ENCODE assay signal across 22 cellular contexts in the genomic region with DNA sequence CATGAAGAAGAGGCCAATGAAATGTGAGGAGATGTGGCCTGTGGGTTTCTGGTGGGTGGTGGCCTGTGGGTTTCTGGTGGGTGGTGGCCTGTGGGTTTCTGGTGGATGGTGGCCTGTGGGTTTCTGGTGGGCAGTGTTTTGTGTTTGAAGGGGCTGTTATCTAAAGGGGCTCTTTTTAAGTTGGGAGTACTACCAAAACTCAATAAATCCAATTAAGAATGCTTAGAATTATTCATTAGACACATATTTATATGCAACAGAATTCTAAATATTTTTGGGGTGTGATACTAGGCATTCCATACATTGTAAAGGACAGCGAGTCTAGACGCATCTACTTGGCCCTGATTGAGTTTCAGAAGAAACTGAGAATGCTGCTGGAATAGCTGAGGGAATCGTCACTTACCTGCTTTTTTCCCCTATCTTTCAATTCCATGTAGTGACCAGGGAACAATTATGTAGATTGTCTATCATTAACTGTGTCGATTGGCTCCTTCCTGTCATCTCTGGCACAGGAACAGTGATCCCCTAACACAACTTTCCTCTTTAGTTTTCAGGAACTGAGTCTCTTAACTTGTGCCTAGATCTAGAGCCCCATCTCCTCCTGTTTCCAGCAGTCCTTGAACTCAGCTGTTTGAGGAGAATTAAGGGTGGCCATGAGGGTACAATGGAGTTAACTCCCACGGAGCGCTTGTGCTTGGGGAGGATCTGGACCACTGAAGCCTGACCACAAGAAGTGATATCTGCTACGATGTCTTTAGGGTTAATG.
"Had no signal": no experiment of that assay in that cellular context is flagged by ENCODE, and none has a peak within 500 bp of the region (broad histone marks: within the 10 kb centered on the region; RNA-seq: fewer than 3 reads in every experiment).

No MANE protein-coding gene starts in this region.

- H3K4me3 ChIP-seq: esophagus squamous epithelium, lung, psoas muscle, right lobe of liver, tibial artery, upper lobe of left lung, uterus had no signal

- ATAC-seq: effector memory CD8-positive, alpha-beta T cell; left cardiac atrium; left ventricle myocardium superior; naive thymus-derived CD8-positive, alpha-beta T cell; psoas muscle; right lobe of liver; stimulated activated effector memory CD8-positive, alpha-beta T cell treated with anti-CD3 and anti-CD28 coated beads, Interleukin-12 subunit alpha, Interleukin-12 subunit beta, amount 100 ng/mL, for 72 hours had no signal

- H3K36me3 ChIP-seq: esophagus squamous epithelium, neutrophil, right lobe of liver, tibial artery, upper lobe of left lung, uterus had no signal

- H3K27ac ChIP-seq: esophagus squamous epithelium, neutrophil, psoas muscle, right lobe of liver, tibial artery, upper lobe of left lung, uterus had no signal

- H3K27ac Mint-ChIP-seq: dendritic cell treated with granulocyte-macrophage colony-stimulating factor and Interleukin-4, amounts not matched to agents 40 ng/mL and 50 ng/mL, for 4 days; effector memory CD8-positive, alpha-beta T cell; immature natural killer cell; naive thymus-derived CD8-positive, alpha-beta T cell; stimulated activated effector memory CD8-positive, alpha-beta T cell treated with anti-CD3 and anti-CD28 coated beads, Interleukin-12 subunit alpha, Interleukin-12 subunit beta, amount 100 ng/mL, for 72 hours; stimulated activated naive CD8-positive, alpha-beta T cell treated with anti-CD3 and anti-CD28 coated beads, Interleukin-15, Interleukin-2, amounts not matched to agents 100 ng/mL and 50 ng/mL, for 24 hours had no signal

- H3K4me3 Mint-ChIP-seq: dendritic cell treated with granulocyte-macrophage colony-stimulating factor and Interleukin-4, amounts not matched to agents 40 ng/mL and 50 ng/mL, for 4 days; effector memory CD8-positive, alpha-beta T cell; immature natural killer cell; naive thymus-derived CD8-positive, alpha-beta T cell; stimulated activated effector memory CD8-positive, alpha-beta T cell treated with anti-CD3 and anti-CD28 coated beads, Interleukin-12 subunit alpha, Interleukin-12 subunit beta, amount 100 ng/mL, for 72 hours; stimulated activated naive CD8-positive, alpha-beta T cell treated with anti-CD3 and anti-CD28 coated beads, Interleukin-15, Interleukin-2, amounts not matched to agents 100 ng/mL and 50 ng/mL, for 24 hours had no signal

- DNase-seq: effector memory CD8-positive, alpha-beta T cell; esophagus squamous epithelium; foreskin fibroblast; immature natural killer cell; kidney; left cardiac atrium; left ventricle myocardium superior; mesendoderm; naive thymus-derived CD8-positive, alpha-beta T cell; psoas muscle; retina; right lobe of liver; stimulated activated CD4-positive, alpha-beta T cell treated with anti-CD3 and anti-CD28 coated beads, Interleukin-4, amount 100 ng/mL, for 1 hour; stimulated activated CD8-positive, alpha-beta memory T cell treated with anti-CD3 and anti-CD28 coated beads, Interleukin-4, amount 100 ng/mL, for 48 hours; tibial artery; upper lobe of left lung; uterus had no signal

- H3K9me3 Mint-ChIP-seq: dendritic cell treated with granulocyte-macrophage colony-stimulating factor and Interleukin-4, amounts not matched to agents 40 ng/mL and 50 ng/mL, for 4 days; effector memory CD8-positive, alpha-beta T cell; immature natural killer cell; naive thymus-derived CD8-positive, alpha-beta T cell; stimulated activated effector memory CD8-positive, alpha-beta T cell treated with anti-CD3 and anti-CD28 coated beads, Interleukin-12 subunit alpha, Interleukin-12 subunit beta, amount 100 ng/mL, for 72 hours; stimulated activated naive CD8-positive, alpha-beta T cell treated with anti-CD3 and anti-CD28 coated beads, Interleukin-15, Interleukin-2, amounts not matched to agents 100 ng/mL and 50 ng/mL, for 24 hours had no signal

- H3K9me3 ChIP-seq: esophagus squamous epithelium, neutrophil, psoas muscle, right lobe of liver, tibial artery, upper lobe of left lung, uterus had no signal

- H3K4me1 ChIP-seq: esophagus squamous epithelium, psoas muscle, right lobe of liver, tibial artery, upper lobe of left lung, uterus had no signal

- H3K27me3 ChIP-seq: neutrophil, right lobe of liver, upper lobe of left lung, uterus had no signal

- H3K36me3 Mint-ChIP-seq: immature natural killer cell; naive thymus-derived CD8-positive, alpha-beta T cell; stimulated activated effector memory CD8-positive, alpha-beta T cell treated with anti-CD3 and anti-CD28 coated beads, Interleukin-12 subunit alpha, Interleukin-12 subunit beta, amount 100 ng/mL, for 72 hours had no signal
